Comparison of ENCODE assay signal across 13 cellular contexts in the genomic region with DNA sequence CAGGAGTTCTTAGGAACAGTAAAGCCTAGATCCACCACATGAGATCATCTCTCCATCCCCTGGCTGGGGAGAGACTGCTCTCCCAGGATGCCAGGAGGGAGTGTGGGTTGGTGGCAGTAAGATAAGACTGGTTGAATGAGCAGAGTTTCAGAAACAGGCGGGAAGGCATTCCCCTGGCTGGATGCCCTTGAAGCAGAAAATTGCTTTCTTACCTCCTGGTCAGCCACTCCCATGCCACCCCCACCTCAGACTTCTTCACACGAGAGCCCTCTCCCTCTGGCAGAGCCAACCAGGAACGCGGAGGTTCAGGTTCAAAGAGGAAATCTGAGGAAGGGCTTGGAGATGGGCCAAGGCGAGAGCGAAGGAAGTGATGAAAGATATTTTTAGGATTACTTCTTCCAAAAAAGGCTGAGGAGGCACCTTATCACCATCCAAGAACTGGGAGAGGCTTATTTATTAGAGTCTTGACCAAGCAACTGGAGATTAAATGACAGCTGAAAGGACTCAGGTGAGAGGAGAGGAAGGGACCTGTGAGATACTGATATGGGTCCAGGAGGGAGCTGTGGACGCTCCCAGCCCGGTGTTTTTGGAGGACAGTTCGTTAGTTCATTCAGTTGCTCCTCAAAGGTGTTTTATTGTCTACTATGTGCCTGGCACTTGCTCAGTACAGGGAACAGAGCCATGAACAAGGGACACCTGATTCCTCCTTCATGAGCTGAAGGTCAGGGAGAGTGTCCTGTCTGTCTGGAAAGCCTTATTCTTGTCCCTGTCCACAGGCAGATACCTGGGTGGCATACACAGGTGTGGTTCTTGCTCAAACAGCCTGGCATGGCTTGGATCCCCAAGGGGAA. TPM values are rescaled to one million over a fixed set of nuclear protein-coding genes. Genes with fewer than 3 reads are reported as not detected.
DNase-seq lines count a peak whose midpoint lies in the region; ATAC-seq and TF ChIP-seq lines count a peak whose summit lies in the region.
"Had no signal": no experiment of that assay in that cellular context is flagged by ENCODE, and none has a peak within 500 bp of the region (broad histone marks: within the 10 kb centered on the region; RNA-seq: fewer than 3 reads in every experiment).

No MANE protein-coding gene starts in this region.

- no peaks in the 10 kb centered on the region for H3K36me3 ChIP-seq in thoracic aorta
- H3K36me3 ChIP-seq: neutrophil had no signal

- no peaks in the 10 kb centered on the region for H3K27me3 ChIP-seq in thoracic aorta (replicated peaks; ENCODE audit: insufficient read depth)

- H3K4me1 ChIP-seq in thoracic aorta (ENCODE audit: control insufficient read depth in 1 of 2, low read depth in 2 of 2): peaks cover 12 to 18% of the 10 kb centered on the region in 2 donors

- no peak for ATAC-seq in thoracic aorta (ENCODE audit: insufficient number of reproducible peaks, low FRiP score, low read depth)

- TF ChIP-seq CTCF in thoracic aorta (IDR thresholded peaks at IDR 0.05): no peak

- no peaks in the 10 kb centered on the region for H3K9me3 ChIP-seq in thoracic aorta
- H3K9me3 ChIP-seq: neutrophil had no signal

- DNase-seq in NCI-H2171 treated with DMSO at 0.1 percent for 48 hours (lab: John Stamatoyannopoulos, UW) (peak; percentile 27), NCI-H2171 (lab: John Stamatoyannopoulos, UW) (no peak), NCI-H226 (peak; percentile 98), epithelial cell of prostate (ENCODE audit: low read depth, low spot score) (no peak), thoracic aorta (ENCODE audit: low spot score) (no peak), putamen (ENCODE audit: low spot score) (no peak), SK-N-DZ (ENCODE audit: low spot score) (no peak), T-helper 2 cell (no peak)
- DNase-seq: ACHN; immature natural killer cell; SHP77; stimulated activated naive CD4-positive, alpha-beta T cell treated with Interleukin-2 at 50 U/mL for 16 hours had no signal

- peak overlapping the region; percentile 8 for H3K4me3 ChIP-seq in thoracic aorta

- H3K27ac ChIP-seq in epithelial cell of prostate (peak overlapping the region; percentile 78), thoracic aorta (no peak overlapping the region)
- H3K27ac ChIP-seq: neutrophil had no signal

RNA-seq across cellular contexts. Expression of gene SLC26A9, which starts 18.9 kb away (rescaled TPM):
- total RNA-seq in thoracic aorta: 1 to 10 TPM in 1 of 2 donors, not detected in 1; 1.1 TPM
- not detected in 2 replicates for polyA plus RNA-seq in SK-N-DZ (2014; cell fraction: cytosol; rRNA removed)
- not detected in 2 replicates for polyA plus RNA-seq in SK-N-DZ (2014; cell fraction: nucleus; rRNA removed)
- polyA plus RNA-seq: immature natural killer cell had no signal

RNA-seq across cellular contexts. Expression of gene RAB7B, which starts 41.0 kb away (rescaled TPM):
- total RNA-seq in thoracic aorta: 10 to 100 TPM in 1 of 2 donors, 1 to 10 TPM in 1; 2.5 to 12.0 TPM
- polyA plus RNA-seq in SK-N-DZ (2014; cell fraction: cytosol; rRNA removed): not detected in 2 replicates
- polyA plus RNA-seq in SK-N-DZ (2014; cell fraction: nucleus; rRNA removed): not detected in 2 replicates

Comparison
In these comparisons a context has a peak if more than half of its experiments do, and no peak if none do; other contexts are left out.
1. DNase-seq: peak in NCI-H2171 treated with DMSO at 0.1 percent for 48 hours (single experiment) and NCI-H226 (single experiment); none in NCI-H2171 (single experiment), epithelial cell of prostate (single experiment), thoracic aorta (single experiment), putamen (single experiment), SK-N-DZ (single experiment) and T-helper 2 cell (0 of 5).